Comparison of ENCODE assay signal across 24 cellular contexts in the genomic region with DNA sequence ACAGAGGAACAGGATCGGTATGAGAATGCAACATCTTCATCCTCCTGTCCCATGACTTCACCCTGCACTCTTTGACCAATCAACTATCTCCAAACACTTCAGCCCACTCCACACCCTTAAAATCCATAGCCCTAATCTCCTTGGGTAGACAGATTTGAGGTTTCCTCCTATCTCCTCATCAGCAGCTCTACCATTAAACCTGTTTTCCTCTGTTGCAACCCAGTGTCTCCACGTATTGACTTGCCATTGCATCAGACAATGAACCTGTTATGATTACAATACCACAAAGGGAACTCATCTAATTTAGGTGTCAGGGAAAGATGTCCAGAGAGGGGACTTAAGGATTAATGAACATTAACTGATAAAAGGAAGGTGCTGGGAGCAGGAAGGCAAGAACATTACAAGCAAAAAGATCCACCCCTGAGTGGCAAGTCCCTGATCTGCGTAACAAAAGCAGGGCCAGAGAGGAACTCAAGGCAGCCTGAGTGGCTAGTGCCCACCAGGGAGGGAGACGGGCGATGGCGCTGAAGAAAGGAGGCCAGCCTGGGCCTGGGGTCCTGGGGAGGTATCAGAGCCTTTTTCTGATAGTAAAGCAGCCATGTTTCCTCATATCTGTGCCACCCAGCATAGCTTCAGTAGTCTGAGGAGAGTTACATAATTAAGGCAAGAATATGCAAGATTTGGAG. TPM values are rescaled to one million over a fixed set of nuclear protein-coding genes. Genes with fewer than 3 reads are reported as not detected.
DNase-seq lines count a peak whose midpoint lies in the region; FAIRE-seq and TF ChIP-seq lines count a peak whose summit lies in the region.
"Had no signal": no experiment of that assay in that cellular context is flagged by ENCODE, and none has a peak within 500 bp of the region (broad histone marks: within the 10 kb centered on the region; RNA-seq: fewer than 3 reads in every experiment).

No MANE protein-coding gene starts in this region.

- peak overlapping the region; percentile 14 to 81 (median 42); a peak in 5 of 7 replicates for H3K27ac Mint-ChIP-seq in H9
- no peak overlapping the region for H3K27ac Mint-ChIP-seq in mesothelial cell of epicardium
- H3K27ac Mint-ChIP-seq: CD8-positive, alpha-beta T cell had no signal

- no peak overlapping the region for H3K4ac ChIP-seq in H9 (ENCODE audit: low read depth, low read length)
- H3K4ac ChIP-seq in H1 (replicated peaks; ENCODE audit: insufficient read length, low read depth, low read length), result no peak overlapping the region

- H3K4me3 ChIP-seq in H1 (ENCODE audit: extremely low read depth in 1 of 4, insufficient read depth in 2 of 4, low read depth in 3 of 4, low read length in 4 of 4) (no peak overlapping the region), iPS-20b (ENCODE audit: low read length) (peak overlapping the region; percentile 36; the same call in 1 of the 2 replicates)
- H3K4me3 ChIP-seq: BLaER1 treated with 17β-estradiol and CSF1 and Interleukin-3, amounts not matched to agents 10 nM and 100 nM; HAP-1 had no signal

- H2AFZ ChIP-seq in H9 (ENCODE audit: low read length) (no peak overlapping the region), H1 (ENCODE audit: low read length) (peak overlapping the region; percentile 37; the same call in 1 of the 2 replicates)

- no peak overlapping the region for H4K8ac ChIP-seq in H9 (replicated peaks; ENCODE audit: insufficient read length, low read depth, low read length)
- H4K8ac ChIP-seq in H1 (ENCODE audit: extremely low read depth, insufficient read depth, low read length), result no peak overlapping the region

- H3K79me2 ChIP-seq in H9 (ENCODE audit: insufficient read depth, low read length), result no peaks in the 10 kb centered on the region
- no peaks in the 10 kb centered on the region for H3K79me2 ChIP-seq in H1 (ENCODE audit: control insufficient read depth in 1 of 2, insufficient read depth in 2 of 2, low read length in 2 of 2)

- no peak overlapping the region for H4K91ac ChIP-seq in H9 (ENCODE audit: insufficient read length, low read depth, low read length)
- H4K91ac ChIP-seq in H1 (replicated peaks; ENCODE audit: insufficient read length, low read length), result peak overlapping the region; percentile 29

- no peak overlapping the region for H3T11ph ChIP-seq in H9 (ENCODE audit: low read length)

- H4K20me1 ChIP-seq in H9 (ENCODE audit: control insufficient read depth, insufficient read depth, insufficient read length) (no peaks in the 10 kb centered on the region), H1 (replicated peaks in 1 of 2; ENCODE audit: control insufficient read depth in 1 of 2, insufficient read depth in 2 of 2, low read length in 2 of 2) (no peaks in the 10 kb centered on the region)
- H4K20me1 ChIP-seq: BLaER1 treated with 17β-estradiol and CSF1 and Interleukin-3, amounts not matched to agents 10 nM and 100 nM had no signal

- no CpG with 5 or more reads among the region's 6 CpGs for WGBS in H9 (ENCODE audit: extremely low coverage, insufficient read length, low lambda C conversion rate)
- WGBS in H1 (ENCODE audit: extremely low coverage in 1 of 2, insufficient coverage in 1 of 2, insufficient read length in 1 of 2, insufficient replicate concordance in 2 of 2, low coverage in 1 of 2, low lambda C conversion rate in 2 of 2, missing lambda C conversion rate in 1 of 2), 2 experiments, result 70% methylated on average over 6 of the region's 6 CpGs; no CpG with 5 or more reads in 1 of the 2 experiments

- H3K23me2 ChIP-seq in H9 (ENCODE audit: insufficient read length, low read depth, low read length, poor library complexity, severe bottlenecking), result no peaks in the 10 kb centered on the region
- H3K23me2 ChIP-seq in H1 (ENCODE audit: low read depth, low read length), result no peaks in the 10 kb centered on the region

- H3K27me3 ChIP-seq in H9 (ENCODE audit: insufficient read depth, low read length) (no peaks in the 10 kb centered on the region), H1 (replicated peaks in 1 of 4; ENCODE audit: control insufficient read depth in 3 of 4, extremely low read depth in 1 of 4, insufficient read depth in 3 of 4, low read length in 3 of 4) (no peaks in the 10 kb centered on the region), iPS-20b (ENCODE audit: insufficient read depth, low read length) (no peaks in the 10 kb centered on the region)
- H3K27me3 ChIP-seq: BLaER1 treated with 17β-estradiol and CSF1 and Interleukin-3, amounts not matched to agents 10 nM and 100 nM had no signal

- no peak for TF ChIP-seq POLR2A in H1 (IDR thresholded peaks at IDR 0.05; ENCODE audit: control extremely low read depth in 1 of 2, low read depth in 2 of 2, low read length in 2 of 2)

- no peak overlapping the region for H2BK5ac ChIP-seq in H9 (ENCODE audit: insufficient read length, low read length)
- peak overlapping the region; percentile 18; the same call in 1 of the 2 replicates for H2BK5ac ChIP-seq in H1 (ENCODE audit: low read depth, low read length)

- POLR2A ChIA-PET in H1 (lab: Charles Lee; ENCODE audit: partially characterized antibody), result no interaction called here

- no peak overlapping the region for H3K9ac ChIP-seq in H9 (ENCODE audit: extremely low read depth, insufficient read length, low read length)
- H3K9ac ChIP-seq in H1 (replicated peaks in 1 of 4; ENCODE audit: extremely low read depth in 1 of 4, low read depth in 3 of 4, low read length in 3 of 4), result no peak overlapping the region
- no peak overlapping the region for H3K9ac ChIP-seq in iPS-20b (ENCODE audit: low read depth, low read length)
- H3K9ac ChIP-seq: BLaER1 treated with 17β-estradiol and CSF1 and Interleukin-3, amounts not matched to agents 10 nM and 100 nM; KMS-11; SK-N-SH had no signal

- TF ChIP-seq RAD21 in H1 (IDR thresholded peaks at IDR 0.05 in 1 of 2, conservative IDR thresholded peaks at IDR 0.05 in 1 of 2; ENCODE audit: low read depth in 2 of 2, low read length in 2 of 2), result no peak

- H3K18ac ChIP-seq in H9 (ENCODE audit: insufficient read length, low read depth, low read length), result no peak overlapping the region
- H3K18ac ChIP-seq in H1 (ENCODE audit: extremely low read depth, low read length), result no peak overlapping the region

- H2BK20ac ChIP-seq in H9 (ENCODE audit: low read depth, low read length, poor library complexity, severe bottlenecking) (no peak overlapping the region), H1 (ENCODE audit: low read length) (no peak overlapping the region)

- H2AK5ac ChIP-seq in H9 (ENCODE audit: insufficient read length, low read length) (no peak overlapping the region), H1 (ENCODE audit: low read depth, low read length) (no peak overlapping the region)

- H3K9me3 Mint-ChIP-seq in H9 (no peaks in the 10 kb centered on the region), mesothelial cell of epicardium (no peaks in the 10 kb centered on the region)
- H3K9me3 Mint-ChIP-seq: CD8-positive, alpha-beta T cell had no signal

- peak overlapping the region in 1 of 2 experiments; percentile 9; a peak in 1 of 5 replicates for H3K4me3 Mint-ChIP-seq in H9
- H3K4me3 Mint-ChIP-seq in mesothelial cell of epicardium, result no peak overlapping the region
- H3K4me3 Mint-ChIP-seq: CD8-positive, alpha-beta T cell had no signal

- no peak overlapping the region for H3K27ac ChIP-seq in H9 (ENCODE audit: insufficient read length, low read depth, low read length)
- no peak overlapping the region; the same call in 1 of the 2 replicates for H3K27ac ChIP-seq in H1 (ENCODE audit: low read depth, low read length)
- no peak overlapping the region for H3K27ac ChIP-seq in iPS-20b (ENCODE audit: low read length)
- H3K27ac ChIP-seq: 22Rv1; BLaER1 treated with 17β-estradiol and CSF1 and Interleukin-3, amounts not matched to agents 10 nM and 100 nM; HL-60; KMS-11 had no signal

- H3K27me3 Mint-ChIP-seq in H9 (ENCODE audit: low read depth) (no peaks in the 10 kb centered on the region; the same call in none of the 2 replicates), mesothelial cell of epicardium (ENCODE audit: low read depth) (peaks cover 12% of the 10 kb centered on the region)

- H3K9me3 ChIP-seq in H9 (ENCODE audit: control insufficient read depth, low read depth, low read length) (no peaks in the 10 kb centered on the region), H1 (ENCODE audit: insufficient read depth in 2 of 2, low read depth in 1 of 2, low read length in 1 of 2) (no peaks in the 10 kb centered on the region), iPS-20b (ENCODE audit: insufficient read depth, low read depth, low read length) (no peaks in the 10 kb centered on the region)
- H3K9me3 ChIP-seq: HAP-1, SK-N-SH had no signal

- no peaks in the 10 kb centered on the region for H3K36me3 ChIP-seq in H1 (ENCODE audit: control insufficient read depth in 2 of 4, insufficient read depth in 4 of 4, low read length in 3 of 4)
- H3K36me3 ChIP-seq in iPS-20b (ENCODE audit: insufficient read depth, low read depth, low read length), result no peaks in the 10 kb centered on the region
- H3K36me3 ChIP-seq: BLaER1 treated with 17β-estradiol and CSF1 and Interleukin-3, amounts not matched to agents 10 nM and 100 nM; HAP-1 had no signal

- peak; percentile 6 for DNase-seq in NCI-H146 (lab: John Stamatoyannopoulos, UW)
- no peak for DNase-seq in NCI-H146 treated with DMSO at 0.1 percent for 48 hours (lab: John Stamatoyannopoulos, UW; ENCODE audit: unreplicated experiment)
- peak; percentile 45 for DNase-seq in H9
- DNase-seq in H1 (ENCODE audit: low read depth in 1 of 2, low spot score in 2 of 2), result no peak
- no peak for DNase-seq in activated CD8-positive, alpha-beta memory T cell treated with anti-CD3 and anti-CD28 coated beads, Interleukin-2, amount 50 U/mL, for 4 hours
- DNase-seq in mesothelial cell of epicardium (ENCODE audit: low spot score in 2 of 2, unreplicated experiment in 2 of 2), result no peak
- no peak for DNase-seq in OCI-M2 (lab: John Stamatoyannopoulos, UW; ENCODE audit: unreplicated experiment)
- DNase-seq: CD8-positive, alpha-beta T cell; GF-D8; NCI-H1092 treated with DMSO at 0.1 percent for 48 hours; NCI-H1436 treated with DMSO at 0.1 percent for 48 hours; NCI-H2081; NCI-H446; NCI-H526; SIG-M5; SK-N-SH had no signal

- H3K79me1 ChIP-seq in H9 (ENCODE audit: insufficient read depth, low read depth, low read length, poor library complexity, severe bottlenecking) (no peaks in the 10 kb centered on the region), H1 (ENCODE audit: low read depth, low read length) (no peaks in the 10 kb centered on the region)

- TF ChIP-seq EP300 in H1 (IDR thresholded peaks at IDR 0.05; ENCODE audit: borderline replicate concordance in 1 of 2, low read depth in 2 of 2, low read length in 2 of 2), result no peak

- TF ChIP-seq CTCF in H9 (conservative IDR thresholded peaks at IDR 0.05) (no peak), H1 (IDR thresholded peaks at IDR 0.05; ENCODE audit: control extremely low read depth in 1 of 3, insufficient read depth in 1 of 3, low read depth in 1 of 3, low read length in 3 of 3) (no peak), mesothelial cell of epicardium (IDR thresholded peaks at IDR 0.05; ENCODE audit: unreplicated experiment) (no peak)

- CTCF ChIA-PET in H1 (lab: Charles Lee; ENCODE audit: partially characterized antibody), result interaction anchor here (1.4 kb wide), 1 partner anchor 13 kb away, joined by 3 read pairs; no protein-coding TSS in a partner anchor

- peak; percentile 52 for FAIRE-seq in H1 (lab: Jason Lieb, UNC)
- FAIRE-seq: GM19239 had no signal

- H4K5ac ChIP-seq in H9 (ENCODE audit: insufficient read length, low read depth, low read length) (no peak overlapping the region), H1 (ENCODE audit: insufficient read length, low read depth, low read length) (no peak overlapping the region)

- H3K14ac ChIP-seq in H9 (ENCODE audit: insufficient read depth, low read length), result no peak overlapping the region
- H3K14ac ChIP-seq in H1 (ENCODE audit: insufficient read length), result no peak overlapping the region

- H3K23ac ChIP-seq in H9 (ENCODE audit: insufficient read length, low read depth, low read length) (no peak overlapping the region), H1 (ENCODE audit: insufficient read length) (no peak overlapping the region)

- H3K4me1 Mint-ChIP-seq in H9, result peaks cover 25 to 26% of the 10 kb centered on the region in 2 experiments
- no peaks in the 10 kb centered on the region for H3K4me1 Mint-ChIP-seq in mesothelial cell of epicardium

- H3K36me3 Mint-ChIP-seq in H9 (ENCODE audit: insufficient read depth in 1 of 3, low read depth in 3 of 3) (no peaks in the 10 kb centered on the region), mesothelial cell of epicardium (no peaks in the 10 kb centered on the region)
- H3K36me3 Mint-ChIP-seq: CD8-positive, alpha-beta T cell had no signal

- H2BK12ac ChIP-seq in H9 (ENCODE audit: insufficient read length, low read depth, low read length), result no peak overlapping the region
- peak overlapping the region; percentile 80 for H2BK12ac ChIP-seq in H1 (ENCODE audit: low read depth, low read length)

- H3K4me1 ChIP-seq in H9 (ENCODE audit: insufficient read depth, low read length) (peaks cover 8% of the 10 kb centered on the region), H1 (replicated peaks in 1 of 4; ENCODE audit: control insufficient read depth in 3 of 4, insufficient read depth in 4 of 4, low read length in 3 of 4) (peaks cover 0 to 10% (median 7%) of the 10 kb centered on the region in 4 experiments; a peak in 6 of 7 replicates), iPS-20b (ENCODE audit: insufficient read depth, low read length) (peaks cover 14% of the 10 kb centered on the region; the same call in 1 of the 2 replicates)
- H3K4me1 ChIP-seq: BLaER1 treated with 17β-estradiol and CSF1 and Interleukin-3, amounts not matched to agents 10 nM and 100 nM; HAP-1 had no signal

- no peak overlapping the region for H2BK15ac ChIP-seq in H9 (ENCODE audit: low read depth, low read length)
- H2BK15ac ChIP-seq in H1 (ENCODE audit: low read length), result no peak overlapping the region

- H3K56ac ChIP-seq in H9 (ENCODE audit: insufficient read length, low read depth, low read length), result no peak overlapping the region
- H3K56ac ChIP-seq in H1 (replicated peaks; ENCODE audit: insufficient read length, low read depth, low read length), result no peak overlapping the region

- no peak overlapping the region for H3K4me2 ChIP-seq in H9 (ENCODE audit: insufficient read depth, insufficient read length, low read length)
- H3K4me2 ChIP-seq in H1 (ENCODE audit: insufficient read depth in 1 of 2, low read depth in 2 of 2, low read length in 2 of 2), result peak overlapping the region; percentile 3 to 27; a peak in 3 of 4 replicates
- H3K4me2 ChIP-seq: BLaER1 treated with 17β-estradiol and CSF1 and Interleukin-3, amounts not matched to agents 10 nM and 100 nM; KMS-11; SK-N-SH had no signal

- no peak overlapping the region for H2BK120ac ChIP-seq in H9 (ENCODE audit: low read depth, low read length, poor library complexity, severe bottlenecking)
- H2BK120ac ChIP-seq in H1 (replicated peaks; ENCODE audit: low read depth, low read length), result no peak overlapping the region

RNA-seq across cellular contexts. Expression of gene AKAIN1, which starts 44.6 kb away (rescaled TPM):
- total RNA-seq in H9 (2021) (not detected in 2 replicates), mesothelial cell of epicardium (not detected in 3 replicates)
- not detected in 2 replicates for total RNA-seq in H1 (2021; fragmentation: NEBNext Ultra II Directional; extraction: Animal tissue kit (Norgen Biotek cat#: 25700))
- not detected in 2 replicates for polyA plus RNA-seq in H1 (2011; rRNA removed)
- polyA plus RNA-seq in H1 (2011; cell fraction: cytosol; rRNA removed), result not detected
- polyA plus RNA-seq in H1 (2011; cell fraction: nucleus; rRNA removed), result not detected
- polyA plus RNA-seq in H1 (2012, experiment 1 of 2), result not detected in 4 replicates
- not detected for polyA plus RNA-seq in H1 (2012, experiment 2 of 2)
- polyA plus RNA-seq in H1 (2013, experiment 1 of 2), result not detected
- not detected for polyA plus RNA-seq in H1 (2013, experiment 2 of 2)
- not detected in 2 replicates for polyA minus RNA-seq in H1 (2011; rRNA and poly(A)+ RNA removed)
- polyA minus RNA-seq in H1 (2011; cell fraction: cytosol; rRNA and poly(A)+ RNA removed), result not detected
- not detected for polyA minus RNA-seq in H1 (2011; cell fraction: nucleus; rRNA and poly(A)+ RNA removed)
- total RNA-seq: CD8-positive, alpha-beta T cell; HT-29 had no signal
- polyA plus RNA-seq: SK-N-SH had no signal

Comparison
In these comparisons a context has a peak if more than half of its experiments do, and no peak if none do; other contexts are left out.
1. DNase-seq: peak in NCI-H146 (single experiment) and H9 (single experiment); none in NCI-H146 treated with DMSO at 0.1 percent for 48 hours (single experiment), H1 (0 of 2), activated CD8-positive, alpha-beta memory T cell treated with anti-CD3 and anti-CD28 coated beads, Interleukin-2, amount 50 U/mL, for 4 hours (single experiment), mesothelial cell of epicardium (0 of 2) and OCI-M2 (single experiment).